In the genomic region with DNA sequence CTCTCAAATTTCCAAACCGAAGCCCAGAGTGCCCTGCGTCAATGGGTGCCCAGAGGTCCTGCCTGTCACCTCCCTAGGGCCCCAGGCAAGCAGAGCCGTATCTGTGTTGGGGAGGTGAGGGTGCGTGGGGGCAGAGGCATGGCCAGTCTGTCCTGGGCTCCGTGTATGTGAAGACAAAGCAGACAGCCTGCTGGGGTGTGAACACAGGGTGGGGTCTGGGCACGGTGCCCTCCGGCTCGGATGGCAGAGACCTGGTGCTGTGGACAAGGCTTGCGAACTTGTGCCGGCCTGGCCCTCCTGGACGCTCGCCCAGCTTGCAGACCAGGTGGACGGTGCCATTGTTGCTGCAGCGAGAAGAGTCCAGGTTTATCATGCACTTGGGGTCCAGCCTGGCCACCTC, we compare ENCODE assay signal across 6 cellular contexts. TPM values are rescaled to one million over a fixed set of nuclear protein-coding genes. Genes with fewer than 3 reads are reported as not detected.
"Had no signal": no experiment of that assay in that cellular context is flagged by ENCODE, and none has a peak within 500 bp of the region (broad histone marks: within the 10 kb centered on the region; RNA-seq: fewer than 3 reads in every experiment).

No MANE protein-coding gene starts in this region.

RNA-seq across cellular contexts. Expression of gene POTEM, which starts 53.4 kb away (rescaled TPM):
- total RNA-seq: LHCN-M2, MCF 10A, NCI-H460, PC-9, RPMI7951, SJCRH30 had no signal
